1 cellular context compared by ENCODE assay signal in the genomic region with DNA sequence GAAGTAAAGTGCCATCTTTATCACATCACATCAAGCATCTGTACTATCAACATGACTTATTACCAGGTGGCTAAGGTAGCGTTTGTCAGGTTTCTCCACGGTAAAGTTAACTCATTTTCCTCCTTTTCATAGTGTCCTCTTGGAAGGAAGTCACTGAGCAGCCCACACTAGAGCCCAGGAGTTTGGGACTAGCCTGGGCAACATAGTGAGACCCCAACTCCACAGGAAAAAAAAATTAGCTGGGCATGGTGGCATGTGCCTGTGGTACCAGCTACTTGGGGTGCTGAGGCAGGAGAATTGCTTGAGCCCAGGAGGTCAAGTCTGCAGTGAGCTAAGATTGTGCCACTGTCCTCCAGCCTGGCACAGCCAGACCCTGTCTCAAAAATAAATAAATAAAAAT.
A peak's percentile ranks its signal among the peaks of the same experiment; 100 is the strongest.
TF ChIP-seq lines count a peak whose summit lies in the region.

No MANE protein-coding gene starts in this region.

TF ChIP-seq in HepG2, 621 proteins besides CTCF, POLR2A, EP300 and RAD21:
- TF ChIP-seq ZNF121 (CRISPR knock-in tag; IDR thresholded peaks at IDR 0.05) (peak; percentile 65), ATRX (CRISPR knock-in tag; IDR thresholded peaks at IDR 0.05; ENCODE audit: borderline replicate concordance) (no peak)
- TF ChIP-seq, protein P1, sequence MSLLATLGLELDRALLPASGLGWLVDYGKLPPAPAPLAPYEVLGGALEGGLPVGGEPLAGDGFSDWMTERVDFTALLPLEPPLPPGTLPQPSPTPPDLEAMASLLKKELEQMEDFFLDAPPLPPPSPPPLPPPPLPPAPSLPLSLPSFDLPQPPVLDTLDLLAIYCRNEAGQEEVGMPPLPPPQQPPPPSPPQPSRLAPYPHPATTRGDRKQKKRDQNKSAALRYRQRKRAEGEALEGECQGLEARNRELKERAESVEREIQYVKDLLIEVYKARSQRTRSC (CRISPR knock-in tag; IDR thresholded peaks at IDR 0.05; ENCODE audit: low read depth) = no peak
TF ChIP-seq in HepG2: peak in this region for 1.
